In genomic region chr1:84442747-84443646, GRCh38 we compare ENCODE assay signal across 12 cellular contexts. TPM values are rescaled to one million over a fixed set of nuclear protein-coding genes. Genes with fewer than 3 reads are reported as not detected.
A peak's percentile ranks its signal among the peaks of the same experiment; 100 is the strongest.
DNase-seq lines count a peak whose midpoint lies in the region; ATAC-seq and TF ChIP-seq lines count a peak whose summit lies in the region.
"Not testable (repeated sequence)": the region's sequence is repeated elsewhere in the genome, so short reads cannot be mapped to it uniquely, and the experiment has no call there.
"Had no signal": no experiment of that assay in that cellular context is flagged by ENCODE, and none has a peak within 500 bp of the region (broad histone marks: within the 10 kb centered on the region; RNA-seq: fewer than 3 reads in every experiment).

No MANE protein-coding gene starts in this region.

- WGBS in SK-N-SH (ENCODE audit: low lambda C conversion rate), result 95% methylated on average over 3 of the region's 7 CpGs

- H3K4me3 ChIP-seq in SK-N-SH (ENCODE audit: low read depth in 2 of 2, low read length in 1 of 2), result not testable (repeated sequence)

- not testable (repeated sequence) for H3K79me2 ChIP-seq in SK-N-SH (ENCODE audit: insufficient read depth)

- not testable (repeated sequence) for H3K4me1 ChIP-seq in SK-N-SH (ENCODE audit: control insufficient read depth in 1 of 2, insufficient read depth in 2 of 2, low read depth in 1 of 2, low read length in 1 of 2); foreskin keratinocyte

- not testable (repeated sequence) for H3K9me2 ChIP-seq in SK-N-SH

- H3K27me3 ChIP-seq in SK-N-SH (ENCODE audit: insufficient read depth); foreskin keratinocyte: not testable (repeated sequence)

- 0 out of 4 replicates have a peak overlapping the region, but pooled peaks of 1 of the 2 experiments have one; percentile 10 for H3K27ac ChIP-seq in SK-N-SH (ENCODE audit: low read depth in 2 of 2, low read length in 1 of 2)
- not testable (repeated sequence) for H3K27ac ChIP-seq in foreskin keratinocyte

- CTCF ChIA-PET in SK-N-SH (lab: Yijun Ruan, JAX), result interaction anchor here (0.6 to 2.3 kb wide), 18 partner anchors 9 to 536 kb away, joined by 3 to 20 read pairs (median 4); no protein-coding TSS in a partner anchor

- H3F3A ChIP-seq in SK-N-SH (replicated peaks; ENCODE audit: insufficient read depth), result not testable (repeated sequence)

- ATAC-seq in GM19455 (IDR thresholded peaks at IDR 0.05; ENCODE audit: unreplicated experiment), result peak; percentile 24
- peak; percentile 56 for ATAC-seq in foreskin keratinocyte

- TF ChIP-seq EP300 in SK-N-SH (IDR thresholded peaks at IDR 0.05; ENCODE audit: borderline replicate concordance in 1 of 2, low read depth in 1 of 2, low read length in 1 of 2), result not testable (repeated sequence)

- POLR2A ChIA-PET in SK-N-SH (lab: Yijun Ruan, JAX), result not testable (repeated sequence)

- peak overlapping the region; percentile 63; the same call in 1 of the 2 replicates for H2AFZ ChIP-seq in SK-N-SH (ENCODE audit: low read depth)

- TF ChIP-seq RAD21 in SK-N-SH (IDR thresholded peaks at IDR 0.05; ENCODE audit: low read length), result not testable (repeated sequence)

- DNase-seq in CD1c-positive myeloid dendritic cell (ENCODE audit: extremely low spot score), result peak; percentile 25
- DNase-seq in MV-4-11 (lab: John Stamatoyannopoulos, UW), result peak; percentile 13
- not testable (repeated sequence) for DNase-seq in SK-N-SH, foreskin keratinocyte
- peak; percentile 24 to 40 for DNase-seq in activated CD4-positive, alpha-beta T cell treated with anti-CD3 and anti-CD28 coated beads, Interleukin-2, amount 50 U/mL, for 48 hours
- peak; percentile 15 for DNase-seq in activated naive CD4-positive, alpha-beta T cell treated with anti-CD3 and anti-CD28 coated beads, Interleukin-2, amount 50 U/mL, for 16 hours
- peak; percentile 43 for DNase-seq in stimulated activated CD4-positive, alpha-beta T cell treated with anti-CD3 and anti-CD28 coated beads, Interleukin-15, amount 100 ng/mL, for 24 hours

- H4K20me1 ChIP-seq in SK-N-SH (ENCODE audit: insufficient read depth), result not testable (repeated sequence)

- not testable (repeated sequence) for TF ChIP-seq CTCF in SK-N-SH (IDR thresholded peaks at IDR 0.05); foreskin keratinocyte (conservative IDR thresholded peaks at IDR 0.05)

- H3K9ac ChIP-seq in SK-N-SH, result not testable (repeated sequence)

- peak overlapping the region; percentile 42; the same call in 1 of the 2 replicates for H3K4me2 ChIP-seq in SK-N-SH

- not testable (repeated sequence) for H3K36me3 ChIP-seq in SK-N-SH (replicated peaks in 1 of 2; ENCODE audit: control insufficient read depth in 1 of 2, insufficient read depth in 2 of 2, low read length in 1 of 2)

- H3K9me3 ChIP-seq in SK-N-SH, result not testable (repeated sequence)

RNA-seq across cellular contexts. Expression of gene RPF1, which starts 36.1 kb away (rescaled TPM):
- polyA plus RNA-seq in SK-N-SH (2012; rRNA removed), result 22.6 and 27.1 TPM in 2 replicates
- polyA plus RNA-seq in SK-N-SH (2012; cell fraction: cytosol; rRNA removed), result 34.6 and 45.8 TPM in 2 replicates
- polyA plus RNA-seq in SK-N-SH (2012; cell fraction: nucleus; rRNA removed), result 8.4 and 17.0 TPM in 2 replicates
- total RNA-seq in foreskin keratinocyte, result 50.9 and 56.1 TPM in 2 replicates
- 49.2 and 52.3 TPM in 2 replicates for polyA plus RNA-seq in foreskin keratinocyte

RNA-seq across cellular contexts. Expression of gene DNASE2B, which starts 44.7 kb away (rescaled TPM):
- 0.03 TPM in 1 of 2 replicates, not detected in the other for polyA plus RNA-seq in SK-N-SH (2012; rRNA removed)
- polyA plus RNA-seq in SK-N-SH (2012; cell fraction: cytosol; rRNA removed), result 0.03 TPM in 1 of 2 replicates, not detected in the other
- 0.11 TPM in 1 of 2 replicates, not detected in the other for polyA plus RNA-seq in SK-N-SH (2012; cell fraction: nucleus; rRNA removed)
- not detected in 2 replicates for total RNA-seq in foreskin keratinocyte
- not detected in 2 replicates for polyA plus RNA-seq in foreskin keratinocyte
- total RNA-seq: cardiac septum, endodermal cell, frontal cortex, left ventricle myocardium superior had no signal
